Comparison of ENCODE assay signal across 32 cellular contexts in the genomic region with DNA sequence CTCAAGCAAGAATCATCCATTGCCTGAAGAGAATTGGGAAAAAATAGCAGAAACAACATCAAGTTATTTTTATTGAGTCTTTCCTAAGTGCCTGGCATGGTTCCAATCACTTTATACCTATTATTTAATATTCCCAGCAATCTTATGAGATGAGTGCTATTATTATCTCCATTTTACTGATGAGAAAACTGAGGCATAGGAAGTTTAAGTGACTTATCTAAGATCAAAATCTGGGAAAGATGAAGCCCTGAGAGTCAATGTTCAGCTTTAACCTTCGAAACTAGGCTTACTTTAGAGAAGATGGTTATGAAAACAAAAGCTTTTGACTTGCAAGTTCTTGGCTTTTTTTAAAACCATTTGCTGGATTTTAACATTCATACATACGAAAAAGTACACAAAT.
"Had no signal": no experiment of that assay in that cellular context is flagged by ENCODE, and none has a peak within 500 bp of the region (broad histone marks: within the 10 kb centered on the region; RNA-seq: fewer than 3 reads in every experiment).

No MANE protein-coding gene starts in this region.

- DNase-seq: activated B cell treated with CpG ODN at 0.5 μM for 24 hours; activated CD4-positive, alpha-beta T cell treated with anti-CD3 and anti-CD28 coated beads for 48 hours; activated CD4-positive, alpha-beta T cell treated with anti-CD3 and anti-CD28 coated beads, Interleukin-2, amount 50 U/mL, for 1 hour; activated CD4-positive, alpha-beta T cell treated with anti-CD3 and anti-CD28 coated beads, Interleukin-2, amount 50 U/mL, for 48 hours; activated CD8-positive, alpha-beta memory T cell treated with anti-CD3 and anti-CD28 coated beads for 24 hours; activated CD8-positive, alpha-beta T cell treated with anti-CD3 and anti-CD28 coated beads for 36 hours; activated effector memory CD4-positive, alpha-beta T cell treated with Interleukin-2 at 50 U/mL for 16 hours; activated gamma-delta T cell treated with Interleukin-2 at 50 U/mL for 16 hours; activated naive CD4-positive, alpha-beta T cell treated with anti-CD3 and anti-CD28 coated beads, Interleukin-2, amount 50 U/mL, for 16 hours; activated naive CD4-positive, alpha-beta T cell treated with Interleukin-2 at 50 U/mL for 16 hours; activated T-cell treated with anti-CD3 and anti-CD28 coated beads, Interleukin-2, amount 50 U/mL, for 4 hours; amniotic stem cell; anterior cingulate cortex; brain microvascular endothelial cell; cortex of kidney; dermis blood vessel endothelial cell; effector CD4-positive, alpha-beta T cell; effector memory CD8-positive, alpha-beta T cell; erythroblast; foreskin keratinocyte; gastrocnemius medialis; glutamatergic neuron; T-helper 1 cell; T-helper 17 cell; T1000; WERI-Rb-1 had no signal

- ATAC-seq: activated CD4-positive, CD25-positive, alpha-beta regulatory T cell treated with anti-CD3 and anti-CD28 coated beads, Interleukin-2, amount 50 U/mL, for 24 hours; activated CD8-positive, alpha-beta T cell treated with anti-CD3 and anti-CD28 coated beads for 36 hours; activated T-cell treated with anti-CD3 and anti-CD28 coated beads, Interleukin-2, amount 50 U/mL, for 4 hours; activated T-helper 17 cell treated with anti-CD3 and anti-CD28 coated beads, Interleukin-2, amount 50 U/mL, for 72 hours; effector memory CD8-positive, alpha-beta T cell; foreskin keratinocyte; gastrocnemius medialis; T-helper 17 cell had no signal

- H3K9me3 ChIP-seq: esophagus muscularis mucosa, gastrocnemius medialis had no signal

- H3K36me3 ChIP-seq: brain microvascular endothelial cell, esophagus muscularis mucosa, gastrocnemius medialis, WERI-Rb-1 had no signal

- H3K27ac ChIP-seq: brain microvascular endothelial cell, esophagus muscularis mucosa, foreskin keratinocyte, gastrocnemius medialis, WERI-Rb-1 had no signal

- H3K4me1 ChIP-seq: esophagus muscularis mucosa, foreskin keratinocyte, gastrocnemius medialis had no signal

- H3K27me3 ChIP-seq: brain microvascular endothelial cell, foreskin keratinocyte, gastrocnemius medialis had no signal

- FAIRE-seq: astrocyte, bronchial epithelial cell, colon had no signal

- H3K4me3 ChIP-seq: esophagus muscularis mucosa, gastrocnemius medialis had no signal
